8 cellular contexts compared by ENCODE assay signal in genomic region chr17:4997302-4998026, GRCh38. TPM values are rescaled to one million over a fixed set of nuclear protein-coding genes. Genes with fewer than 3 reads are reported as not detected.
DNase-seq lines count a peak whose midpoint lies in the region; ATAC-seq and TF ChIP-seq lines count a peak whose summit lies in the region.

A gene with protein sequence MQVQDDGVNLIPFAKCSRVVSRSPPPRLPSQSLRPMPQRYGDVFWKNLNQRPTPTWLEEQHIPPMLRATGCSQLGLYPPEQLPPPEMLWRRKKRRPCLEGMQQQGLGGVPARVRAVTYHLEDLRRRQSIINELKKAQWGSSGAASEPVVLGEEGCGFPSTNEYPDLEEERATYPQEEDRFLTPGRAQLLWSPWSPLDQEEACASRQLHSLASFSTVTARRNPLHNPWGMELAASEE (minus strand): TSS chr17:4997522. CDS start chr17:4994437, 3,085 bp downstream.
KIF1C (plus strand) TSS chr17:4997950; CDS start chr17:5000247, 2,297 bp downstream.

- peak within 1 kb of the TSS; percentile 87 for H3K4me3 Mint-ChIP-seq in progenitor cell of endocrine pancreas (ENCODE audit: low read depth)

- H3K4me1 ChIP-seq in heart right ventricle (peaks cover 18 to 44% (median 30%) of the 10 kb centered on the region in 9 donors), upper lobe of right lung (peaks cover 23% of the 10 kb centered on the region)

- peaks cover 8% of the 10 kb centered on the region for H3K27me3 Mint-ChIP-seq in progenitor cell of endocrine pancreas

- H3K27me3 ChIP-seq in heart right ventricle (no peaks in the 10 kb centered on the region), upper lobe of right lung (no peaks in the 10 kb centered on the region)

- H3K27ac ChIP-seq in adipose tissue (ENCODE audit: low read depth, low read length) (peak within 1 kb of the TSS; percentile 54), heart right ventricle (peak within 1 kb of the TSS; percentile 87 to 97 (median 94)), upper lobe of right lung (peak within 1 kb of the TSS; percentile 94)

- H3K36me3 ChIP-seq in heart right ventricle (peaks cover 0 to 18% (median 15%) of the 10 kb centered on the region in 9 donors), upper lobe of right lung (peaks cover 19% of the 10 kb centered on the region)

- no peaks in the 10 kb centered on the region for H3K9me3 Mint-ChIP-seq in progenitor cell of endocrine pancreas (ENCODE audit: low read depth)

- H3K27ac Mint-ChIP-seq in progenitor cell of endocrine pancreas: peak within 1 kb of the TSS; percentile 91

- intact Hi-C loops in heart right ventricle (cut with DNase I): loop anchor here in 2 of 10 donors (1.0 to 5.0 kb wide), 2 partner anchors 30 to 50 kb away; partner anchors contain the start of genes PFN1 (in 1 of the 2) and SPAG7 (in 1 of the 2)
- intact Hi-C loops in upper lobe of right lung (cut with DNase I): no loop called here

- ATAC-seq in HG02571 (IDR thresholded peaks at IDR 0.05; ENCODE audit: unreplicated experiment): peak; percentile 74
- peak; percentile 88 to 96 (median 92) for ATAC-seq in heart right ventricle
- ATAC-seq in upper lobe of right lung: peak; percentile 95

- H3K4me1 Mint-ChIP-seq in progenitor cell of endocrine pancreas (ENCODE audit: low read depth): peaks cover 13% of the 10 kb centered on the region

- H3K9me3 ChIP-seq in heart right ventricle: no peaks in the 10 kb centered on the region
- no peaks in the 10 kb centered on the region for H3K9me3 ChIP-seq in upper lobe of right lung

- 0 to 1% (median 1%) methylated on average over 66 to 93 of the region's 93 CpGs for WGBS in adipose tissue, 3 donors
- WGBS in heart right ventricle, 2 donors: 1% methylated on average over 80 to 93 of the region's 93 CpGs

- TF ChIP-seq CTCF in NB4 (IDR thresholded peaks at IDR 0.05; ENCODE audit: low read depth, low read length): no peak
- TF ChIP-seq CTCF in heart right ventricle (IDR thresholded peaks at IDR 0.05): peak in 6 of 9 donors; percentile 9 to 26 (median 22)
- TF ChIP-seq CTCF in progenitor cell of endocrine pancreas (IDR thresholded peaks at IDR 0.05; ENCODE audit: unreplicated experiment): peak; percentile 24
- TF ChIP-seq CTCF in upper lobe of right lung (IDR thresholded peaks at IDR 0.05): peak; percentile 17

- TF ChIP-seq POLR2A in GM10847 (IDR thresholded peaks at IDR 0.05; ENCODE audit: extremely low read depth, insufficient read length): peak; percentile 34
- peak; percentile 16 for TF ChIP-seq POLR2A in NB4 (IDR thresholded peaks at IDR 0.05; ENCODE audit: extremely low read depth, insufficient read length)

- DNase-seq in NB4 (ENCODE audit: low read depth) (peak; percentile 86), SW480 (ENCODE audit: low spot score) (peak; percentile 87), heart right ventricle (peak; percentile 94 to 95), progenitor cell of endocrine pancreas (ENCODE audit: low spot score, unreplicated experiment) (peak; percentile 86), upper lobe of right lung (peak; percentile 98)

- H3K36me3 Mint-ChIP-seq in progenitor cell of endocrine pancreas (ENCODE audit: insufficient read depth): peaks cover 9% of the 10 kb centered on the region

- peak within 1 kb of the TSS; percentile 58 for H3K4me3 ChIP-seq in NB4 (ENCODE audit: low read depth, low read length)
- peak within 1 kb of the TSS; percentile 67 to 100 (median 95) for H3K4me3 ChIP-seq in heart right ventricle
- H3K4me3 ChIP-seq in upper lobe of right lung: peak within 1 kb of the TSS; percentile 98

RNA-seq across cellular contexts. Expression of the first gene that starts in this region (rescaled TPM):
- polyA plus RNA-seq in adipose tissue: 1 to 10 TPM in 2 of 3 donors, under 1 TPM in 1; 0.47 to 1.6 (median 1.1) TPM
- 1 to 10 TPM; 1.8 to 2.9 (median 2.2) TPM for total RNA-seq in heart right ventricle
- polyA plus RNA-seq in heart right ventricle: 1 to 10 TPM in 1 of 2 donors, under 1 TPM in 1; 0.83 to 7.8 TPM
- 2.8 and 3.3 TPM in 2 replicates for total RNA-seq in progenitor cell of endocrine pancreas
- total RNA-seq in upper lobe of right lung: 4.5 TPM

RNA-seq across cellular contexts. Expression of gene KIF1C, which starts in this region (rescaled TPM):
- polyA plus RNA-seq in adipose tissue (100 to 1,000 TPM in 1 of 3 donors, 10 to 100 TPM in 2; 36.0 to 113 (median 78.9) TPM), heart right ventricle (100 to 1,000 TPM; 141 to 158 TPM)
- total RNA-seq in heart right ventricle (100 to 1,000 TPM; 565 to 826 (median 598) TPM), progenitor cell of endocrine pancreas (104 and 111 TPM in 2 replicates), upper lobe of right lung (254 TPM)

Comparison
In these comparisons a context has a peak if more than half of its experiments do, and no peak if none do; other contexts are left out.
1. Peak in every context shown above with its lines: DNase-seq, ATAC-seq, H3K4me3 ChIP-seq and H3K27ac ChIP-seq.